ENCODE assay signal across 1 cellular context in genomic region chr2:218383892-218384519, GRCh38.
TF ChIP-seq lines count a peak whose summit lies in the region.

No MANE protein-coding gene starts in this region.

TF ChIP-seq in HepG2, 621 proteins besides CTCF, POLR2A, EP300 and RAD21:
- TF ChIP-seq ZBTB8A (CRISPR knock-in tag; IDR thresholded peaks at IDR 0.05; ENCODE audit: borderline replicate concordance, low read depth) (no peak), ZNF251 (CRISPR knock-in tag; IDR thresholded peaks at IDR 0.05) (no peak), ZNF446 (CRISPR knock-in tag; IDR thresholded peaks at IDR 0.05) (no peak), ZNF33A (CRISPR knock-in tag; IDR thresholded peaks at IDR 0.05; ENCODE audit: borderline replicate concordance) (no peak), ZNF672 (CRISPR knock-in tag; IDR thresholded peaks at IDR 0.05) (no peak), FOXC1 (CRISPR knock-in tag; IDR thresholded peaks at IDR 0.05; ENCODE audit: borderline replicate concordance) (no peak), ZNF609 (CRISPR knock-in tag; IDR thresholded peaks at IDR 0.05; ENCODE audit: borderline replicate concordance) (no peak), POLR2AphosphoS5 (IDR thresholded peaks at IDR 0.05; ENCODE audit: low read depth, low read length) (no peak), SIN3B (IDR thresholded peaks at IDR 0.05; ENCODE audit: low read length) (no peak), RBM39 (IDR thresholded peaks at IDR 0.05; ENCODE audit: low read depth, low read length, poor library complexity, severe bottlenecking) (no peak), ZBTB33 (CRISPR knock-in tag; IDR thresholded peaks at IDR 0.05) (peak; percentile 31; the same call in 1 of the 2 replicates), CREBL2 (CRISPR knock-in tag; IDR thresholded peaks at IDR 0.05; ENCODE audit: borderline replicate concordance) (no peak), ZBTB26 (CRISPR knock-in tag; IDR thresholded peaks at IDR 0.05; ENCODE audit: borderline replicate concordance) (peak; percentile 31; the same call in 1 of the 2 replicates), SNAPC2 (CRISPR knock-in tag; IDR thresholded peaks at IDR 0.05) (no peak), ZNF337 (CRISPR knock-in tag; IDR thresholded peaks at IDR 0.05; ENCODE audit: borderline replicate concordance, low read depth) (no peak), HNRNPL (IDR thresholded peaks at IDR 0.05; ENCODE audit: low read depth, low read length) (peak; percentile 77; the same call in 1 of the 2 replicates), TRIM24 (CRISPR knock-in tag; IDR thresholded peaks at IDR 0.05) (no peak), ZNF678 (CRISPR knock-in tag; IDR thresholded peaks at IDR 0.05) (no peak), ZNF83 (CRISPR knock-in tag; IDR thresholded peaks at IDR 0.05; ENCODE audit: borderline replicate concordance) (no peak), ZNF331 (CRISPR knock-in tag; IDR thresholded peaks at IDR 0.05) (no peak), CBX1 (IDR thresholded peaks at IDR 0.05; ENCODE audit: low read depth) (no peak), ZC3H4 (CRISPR knock-in tag; IDR thresholded peaks at IDR 0.05; ENCODE audit: borderline replicate concordance) (no peak), THAP9 (CRISPR knock-in tag; IDR thresholded peaks at IDR 0.05; ENCODE audit: borderline replicate concordance) (no peak), ZNF550 (CRISPR knock-in tag; IDR thresholded peaks at IDR 0.05; ENCODE audit: borderline replicate concordance) (no peak), TRAFD1 (CRISPR knock-in tag; IDR thresholded peaks at IDR 0.05; ENCODE audit: borderline replicate concordance) (no peak), ZNF687 (CRISPR knock-in tag; IDR thresholded peaks at IDR 0.05) (peak; percentile 30; the same call in 1 of the 2 replicates), ERF (CRISPR knock-in tag; IDR thresholded peaks at IDR 0.05) (no peak), SMAD3 (CRISPR knock-in tag; IDR thresholded peaks at IDR 0.05) (0 out of 2 replicates have a peak, but pooled peaks have one; percentile 17), PLSCR1 (CRISPR knock-in tag; IDR thresholded peaks at IDR 0.05; ENCODE audit: borderline replicate concordance) (no peak), SP4 (CRISPR knock-in tag; IDR thresholded peaks at IDR 0.05) (no peak), HBP1 (CRISPR knock-in tag; IDR thresholded peaks at IDR 0.05; ENCODE audit: low read depth) (no peak), TEAD3 (CRISPR knock-in tag; optimal IDR thresholded peaks at IDR 0.05; ENCODE audit: borderline replicate concordance) (peak; percentile 50), FOSL2 (CRISPR knock-in tag; IDR thresholded peaks at IDR 0.05) (peak; percentile 79), ZFP36L2 (CRISPR knock-in tag; IDR thresholded peaks at IDR 0.05) (no peak), NRL (CRISPR knock-in tag; IDR thresholded peaks at IDR 0.05; ENCODE audit: borderline replicate concordance) (no peak), IRX3 (CRISPR knock-in tag; IDR thresholded peaks at IDR 0.05; ENCODE audit: borderline replicate concordance, low read depth) (no peak)
